In the genomic region with DNA sequence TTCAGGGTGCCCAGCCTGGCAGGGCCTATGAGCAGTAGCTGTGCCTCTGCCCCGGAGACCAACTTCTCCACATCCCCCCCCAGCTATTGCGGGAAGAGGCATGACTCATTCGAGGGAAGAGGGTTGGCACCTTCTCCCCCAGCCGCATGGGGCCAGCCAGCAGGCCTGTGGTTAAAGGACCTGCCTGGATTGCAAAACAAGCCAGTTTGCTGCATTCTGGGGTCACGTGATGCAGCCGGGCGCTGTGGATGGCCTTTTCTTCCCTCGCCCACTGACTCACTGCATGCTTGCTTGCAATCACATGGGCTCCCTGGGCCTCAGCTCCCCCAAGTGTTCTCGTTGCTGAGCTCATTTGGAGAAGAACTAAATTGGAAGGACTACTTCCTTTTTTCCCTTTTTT, we compare ENCODE assay signal across 8 cellular contexts.
A peak's percentile ranks its signal among the peaks of the same experiment; 100 is the strongest.
DNase-seq lines count a peak whose midpoint lies in the region; ATAC-seq and TF ChIP-seq lines count a peak whose summit lies in the region.

No MANE protein-coding gene starts in this region.

- no peaks in the 10 kb centered on the region for H3K36me3 Mint-ChIP-seq in activated CD4-positive, alpha-beta memory T cell treated with anti-CD3 and anti-CD28 coated beads, Interleukin-2, amount 10 ng/mL, durations not matched to agents 7 days and 5 days (ENCODE audit: low read depth)

- H3K4me3 Mint-ChIP-seq in activated CD4-positive, alpha-beta memory T cell treated with anti-CD3 and anti-CD28 coated beads, Interleukin-2, amount 10 ng/mL, durations not matched to agents 7 days and 5 days: no peak overlapping the region

- H3K27me3 Mint-ChIP-seq in activated CD4-positive, alpha-beta memory T cell treated with anti-CD3 and anti-CD28 coated beads, Interleukin-2, amount 10 ng/mL, durations not matched to agents 7 days and 5 days: no peaks in the 10 kb centered on the region

- peak overlapping the region in 1 of 12 donors; percentile 72 for H3K27ac ChIP-seq in heart left ventricle

- no peaks in the 10 kb centered on the region for H3K4me1 Mint-ChIP-seq in activated CD4-positive, alpha-beta memory T cell treated with anti-CD3 and anti-CD28 coated beads, Interleukin-2, amount 10 ng/mL, durations not matched to agents 7 days and 5 days

- POLR2A ChIA-PET in activated CD4-positive, alpha-beta memory T cell treated with anti-CD3 and anti-CD28 coated beads, Interleukin-2, amount 10 ng/mL, durations not matched to agents 7 days and 5 days (lab: Charles Lee): no interaction called here

- no peaks in the 10 kb centered on the region for H3K9me3 Mint-ChIP-seq in activated CD4-positive, alpha-beta memory T cell treated with anti-CD3 and anti-CD28 coated beads, Interleukin-2, amount 10 ng/mL, durations not matched to agents 7 days and 5 days

- no peak for TF ChIP-seq POLR2A in heart left ventricle (IDR thresholded peaks at IDR 0.05)

- intact Hi-C loops in heart left ventricle (cut with DNase I) (no loop called here), sciatic nerve (cut with DNase I) (no loop called here)

- peak; percentile 99 for DNase-seq in A172 (ENCODE audit: low spot score)
- DNase-seq in HT-29 (ENCODE audit: low spot score): peak; percentile 84
- peak; percentile 22 for DNase-seq in activated CD4-positive, alpha-beta memory T cell treated with anti-CD3 and anti-CD28 coated beads, Interleukin-2, amount 10 ng/mL, durations not matched to agents 7 days and 5 days
- peak; percentile 77 to 90 (median 82) for DNase-seq in heart left ventricle
- DNase-seq in sciatic nerve (ENCODE audit: low spot score): peak; percentile 93
- DNase-seq in NCI-H2171 (lab: John Stamatoyannopoulos, UW): no peak

- H3K4me3 ChIP-seq in heart left ventricle: no peak overlapping the region

- H3K36me3 ChIP-seq in heart left ventricle: no peaks in the 10 kb centered on the region

- WGBS in heart left ventricle, 4 donors: 71 to 83% (median 78%) methylated on average over 9 of the region's 9 CpGs

- H3K27ac Mint-ChIP-seq in activated CD4-positive, alpha-beta memory T cell treated with anti-CD3 and anti-CD28 coated beads, Interleukin-2, amount 10 ng/mL, durations not matched to agents 7 days and 5 days: no peak overlapping the region

- no peaks in the 10 kb centered on the region for H3K27me3 ChIP-seq in heart left ventricle

- ATAC-seq in heart left ventricle (peak; percentile 56 to 91 (median 86)), sciatic nerve (peak; percentile 96), HG02610 (IDR thresholded peaks at IDR 0.05; ENCODE audit: unreplicated experiment) (no peak), GM21360 (IDR thresholded peaks at IDR 0.05; ENCODE audit: unreplicated experiment) (no peak)

- CTCF ChIA-PET in activated CD4-positive, alpha-beta memory T cell treated with anti-CD3 and anti-CD28 coated beads, Interleukin-2, amount 10 ng/mL, durations not matched to agents 7 days and 5 days (lab: Charles Lee): no interaction called here

- no peak for TF ChIP-seq CTCF in heart left ventricle (IDR thresholded peaks at IDR 0.05)

- H3K4me1 ChIP-seq in heart left ventricle: peaks cover 0 to 53% (median 0%) of the 10 kb centered on the region in 12 donors

- H3K9me3 ChIP-seq in heart left ventricle: no peaks in the 10 kb centered on the region

Comparison
In these comparisons a context has a peak if more than half of its experiments do, and no peak if none do; other contexts are left out.
1. ATAC-seq: peak in heart left ventricle (4 of 4) and sciatic nerve (single experiment); none in HG02610 (single experiment) and GM21360 (single experiment).